Comparison of ENCODE assay signal across 1 cellular context in genomic region chr2:190334479-190335224, GRCh38.
TF ChIP-seq lines count a peak whose summit lies in the region.

No MANE protein-coding gene starts in this region.

TF ChIP-seq in HepG2, 621 proteins besides CTCF, POLR2A, EP300 and RAD21 (continued from another document and continues in another):
- TF ChIP-seq, protein P1, sequence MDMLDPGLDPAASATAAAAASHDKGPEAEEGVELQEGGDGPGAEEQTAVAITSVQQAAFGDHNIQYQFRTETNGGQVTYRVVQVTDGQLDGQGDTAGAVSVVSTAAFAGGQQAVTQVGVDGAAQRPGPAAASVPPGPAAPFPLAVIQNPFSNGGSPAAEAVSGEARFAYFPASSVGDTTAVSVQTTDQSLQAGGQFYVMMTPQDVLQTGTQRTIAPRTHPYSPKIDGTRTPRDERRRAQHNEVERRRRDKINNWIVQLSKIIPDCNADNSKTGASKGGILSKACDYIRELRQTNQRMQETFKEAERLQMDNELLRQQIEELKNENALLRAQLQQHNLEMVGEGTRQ (IDR thresholded peaks at IDR 0.05; ENCODE audit: low read depth, low read length) = no peak
- TF ChIP-seq, protein P1 (CRISPR knock-in tag; IDR thresholded peaks at IDR 0.05; ENCODE audit: borderline replicate concordance) = no peak
- TF ChIP-seq ZNF557 (CRISPR knock-in tag; IDR thresholded peaks at IDR 0.05) (no peak), ZBTB40 (IDR thresholded peaks at IDR 0.05) (no peak), ZBTB40 (CRISPR knock-in tag; IDR thresholded peaks at IDR 0.05) (no peak), ATF7-NPFF (CRISPR knock-in tag; IDR thresholded peaks at IDR 0.05; ENCODE audit: low read depth) (no peak), MIER2 (CRISPR knock-in tag; IDR thresholded peaks at IDR 0.05) (peak; percentile 65; the same call in 1 of the 2 replicates), ZNF225 (CRISPR knock-in tag; IDR thresholded peaks at IDR 0.05) (no peak), FOSL1 (CRISPR knock-in tag; IDR thresholded peaks at IDR 0.05; ENCODE audit: borderline replicate concordance) (peak; percentile 99), ZNF772 (CRISPR knock-in tag; IDR thresholded peaks at IDR 0.05) (peak; percentile 69; the same call in 1 of the 2 replicates), POLR2AphosphoS5 (IDR thresholded peaks at IDR 0.05; ENCODE audit: low read depth, low read length) (peak; percentile 83), PHF5A (CRISPR knock-in tag; IDR thresholded peaks at IDR 0.05; ENCODE audit: low read depth, unreplicated experiment) (peak; percentile 67), ATF5 (CRISPR knock-in tag; IDR thresholded peaks at IDR 0.05; ENCODE audit: low read depth) (no peak), ZNF460 (CRISPR knock-in tag; IDR thresholded peaks at IDR 0.05; ENCODE audit: borderline replicate concordance) (no peak; the same call in 1 of the 2 replicates), JUND (CRISPR knock-in tag; IDR thresholded peaks at IDR 0.05) (peak; percentile 97), ZNF704 (CRISPR knock-in tag; IDR thresholded peaks at IDR 0.05; ENCODE audit: borderline replicate concordance) (no peak), HNRNPUL1 (IDR thresholded peaks at IDR 0.05; ENCODE audit: low read depth, low read length) (peak; percentile 48; the same call in 1 of the 2 replicates), SAP130 (CRISPR knock-in tag; IDR thresholded peaks at IDR 0.05; ENCODE audit: low read depth) (peak; percentile 92), ZNF230 (CRISPR knock-in tag; IDR thresholded peaks at IDR 0.05) (no peak), ARNTL (CRISPR knock-in tag; IDR thresholded peaks at IDR 0.05) (0 out of 2 replicates have a peak, but pooled peaks have one; percentile 46), TFDP2 (CRISPR knock-in tag; IDR thresholded peaks at IDR 0.05) (no peak), REL (CRISPR knock-in tag; conservative IDR thresholded peaks at IDR 0.05) (no peak), ZNF83 (CRISPR knock-in tag; IDR thresholded peaks at IDR 0.05; ENCODE audit: borderline replicate concordance) (no peak), NKX3-1 (CRISPR knock-in tag; IDR thresholded peaks at IDR 0.05) (no peak), NR1H2 (CRISPR knock-in tag; IDR thresholded peaks at IDR 0.05; ENCODE audit: borderline replicate concordance, low read depth) (no peak), SIX1 (CRISPR knock-in tag; IDR thresholded peaks at IDR 0.05; ENCODE audit: borderline replicate concordance) (peak; percentile 66; the same call in 1 of the 2 replicates), BRD4 (CRISPR knock-in tag; IDR thresholded peaks at IDR 0.05) (no peak), ZNF747 (CRISPR knock-in tag; IDR thresholded peaks at IDR 0.05; ENCODE audit: borderline replicate concordance) (no peak), MXD4 (CRISPR knock-in tag; IDR thresholded peaks at IDR 0.05) (no peak; the same call in 1 of the 2 replicates), PAX8 (CRISPR knock-in tag; IDR thresholded peaks at IDR 0.05; ENCODE audit: borderline replicate concordance) (no peak), SOX13 (IDR thresholded peaks at IDR 0.05) (peak; percentile 34; the same call in 1 of the 2 replicates), SOX13 (CRISPR knock-in tag; conservative IDR thresholded peaks at IDR 0.05 in 1 of 2, IDR thresholded peaks at IDR 0.05 in 1 of 2) (peak in 1 of 2 experiments; percentile 91; a peak in 2 of 4 replicates), FLYWCH1 (CRISPR knock-in tag; IDR thresholded peaks at IDR 0.05) (no peak), ARHGAP35 (CRISPR knock-in tag; IDR thresholded peaks at IDR 0.05; ENCODE audit: borderline replicate concordance) (no peak), CBX5 (CRISPR knock-in tag; IDR thresholded peaks at IDR 0.05; ENCODE audit: borderline replicate concordance) (0 out of 2 replicates have a peak, but pooled peaks have one; percentile 34), ZNF569 (CRISPR knock-in tag; IDR thresholded peaks at IDR 0.05; ENCODE audit: borderline replicate concordance) (peak; percentile 36; the same call in 1 of the 2 replicates), RFXANK (CRISPR knock-in tag; IDR thresholded peaks at IDR 0.05) (no peak), EED (CRISPR knock-in tag; IDR thresholded peaks at IDR 0.05) (no peak), ZEB1 (IDR thresholded peaks at IDR 0.05; ENCODE audit: insufficient replicate concordance, low read depth) (no peak), CREM (IDR thresholded peaks at IDR 0.05) (peak; percentile 82), CREM (CRISPR knock-in tag; IDR thresholded peaks at IDR 0.05) (no peak)
- TF ChIP-seq, protein P2, sequence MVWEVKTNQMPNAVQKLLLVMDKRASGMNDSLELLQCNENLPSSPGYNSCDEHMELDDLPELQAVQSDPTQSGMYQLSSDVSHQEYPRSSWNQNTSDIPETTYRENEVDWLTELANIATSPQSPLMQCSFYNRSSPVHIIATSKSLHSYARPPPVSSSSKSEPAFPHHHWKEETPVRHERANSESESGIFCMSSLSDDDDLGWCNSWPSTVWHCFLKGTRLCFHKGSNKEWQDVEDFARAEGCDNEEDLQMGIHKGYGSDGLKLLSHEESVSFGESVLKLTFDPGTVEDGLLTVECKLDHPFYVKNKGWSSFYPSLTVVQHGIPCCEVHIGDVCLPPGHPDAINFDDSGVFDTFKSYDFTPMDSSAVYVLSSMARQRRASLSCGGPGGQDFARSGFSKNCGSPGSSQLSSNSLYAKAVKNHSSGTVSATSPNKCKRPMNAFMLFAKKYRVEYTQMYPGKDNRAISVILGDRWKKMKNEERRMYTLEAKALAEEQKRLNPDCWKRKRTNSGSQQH (CRISPR knock-in tag; IDR thresholded peaks at IDR 0.05; ENCODE audit: low read depth) = 0 out of 2 replicates have a peak, but pooled peaks have one; percentile 63
- TF ChIP-seq, protein P3, sequence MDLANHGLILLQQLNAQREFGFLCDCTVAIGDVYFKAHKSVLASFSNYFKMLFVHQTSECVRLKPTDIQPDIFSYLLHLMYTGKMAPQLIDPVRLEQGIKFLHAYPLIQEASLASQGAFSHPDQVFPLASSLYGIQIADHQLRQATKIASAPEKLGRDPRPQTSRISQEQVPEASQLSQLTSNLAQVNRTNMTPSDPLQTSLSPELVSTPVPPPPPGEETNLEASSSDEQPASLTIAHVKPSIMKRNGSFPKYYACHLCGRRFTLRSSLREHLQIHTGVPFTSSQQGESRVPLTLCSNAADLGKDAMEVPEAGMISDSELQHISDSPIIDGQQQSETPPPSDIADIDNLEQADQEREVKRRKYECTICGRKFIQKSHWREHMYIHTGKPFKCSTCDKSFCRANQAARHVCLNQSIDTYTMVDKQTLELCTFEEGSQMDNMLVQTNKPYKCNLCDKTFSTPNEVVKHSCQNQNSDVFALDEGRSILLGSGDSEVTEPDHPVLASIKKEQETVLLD (CRISPR knock-in tag; IDR thresholded peaks at IDR 0.05; ENCODE audit: low read depth) = no peak
- TF ChIP-seq, protein P4, sequence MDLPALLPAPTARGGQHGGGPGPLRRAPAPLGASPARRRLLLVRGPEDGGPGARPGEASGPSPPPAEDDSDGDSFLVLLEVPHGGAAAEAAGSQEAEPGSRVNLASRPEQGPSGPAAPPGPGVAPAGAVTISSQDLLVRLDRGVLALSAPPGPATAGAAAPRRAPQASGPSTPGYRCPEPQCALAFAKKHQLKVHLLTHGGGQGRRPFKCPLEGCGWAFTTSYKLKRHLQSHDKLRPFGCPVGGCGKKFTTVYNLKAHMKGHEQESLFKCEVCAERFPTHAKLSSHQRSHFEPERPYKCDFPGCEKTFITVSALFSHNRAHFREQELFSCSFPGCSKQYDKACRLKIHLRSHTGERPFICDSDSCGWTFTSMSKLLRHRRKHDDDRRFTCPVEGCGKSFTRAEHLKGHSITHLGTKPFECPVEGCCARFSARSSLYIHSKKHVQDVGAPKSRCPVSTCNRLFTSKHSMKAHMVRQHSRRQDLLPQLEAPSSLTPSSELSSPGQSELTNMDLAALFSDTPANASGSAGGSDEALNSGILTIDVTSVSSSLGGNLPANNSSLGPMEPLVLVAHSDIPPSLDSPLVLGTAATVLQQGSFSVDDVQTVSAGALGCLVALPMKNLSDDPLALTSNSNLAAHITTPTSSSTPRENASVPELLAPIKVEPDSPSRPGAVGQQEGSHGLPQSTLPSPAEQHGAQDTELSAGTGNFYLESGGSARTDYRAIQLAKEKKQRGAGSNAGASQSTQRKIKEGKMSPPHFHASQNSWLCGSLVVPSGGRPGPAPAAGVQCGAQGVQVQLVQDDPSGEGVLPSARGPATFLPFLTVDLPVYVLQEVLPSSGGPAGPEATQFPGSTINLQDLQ (CRISPR knock-in tag; IDR thresholded peaks at IDR 0.05) = no peak
- TF ChIP-seq, protein P5, sequence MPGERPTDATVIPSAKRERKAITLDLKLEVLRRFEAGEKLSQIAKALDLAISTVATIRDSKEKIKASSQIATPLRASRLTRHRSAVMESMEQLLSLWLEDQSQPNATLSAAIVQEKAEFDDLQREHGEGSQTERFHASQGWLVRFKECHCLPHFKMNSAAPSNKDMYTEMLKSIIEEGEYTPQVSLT (CRISPR knock-in tag; IDR thresholded peaks at IDR 0.05; ENCODE audit: borderline replicate concordance, low read depth) = no peak
